22 cellular contexts compared by ENCODE assay signal in the genomic region with DNA sequence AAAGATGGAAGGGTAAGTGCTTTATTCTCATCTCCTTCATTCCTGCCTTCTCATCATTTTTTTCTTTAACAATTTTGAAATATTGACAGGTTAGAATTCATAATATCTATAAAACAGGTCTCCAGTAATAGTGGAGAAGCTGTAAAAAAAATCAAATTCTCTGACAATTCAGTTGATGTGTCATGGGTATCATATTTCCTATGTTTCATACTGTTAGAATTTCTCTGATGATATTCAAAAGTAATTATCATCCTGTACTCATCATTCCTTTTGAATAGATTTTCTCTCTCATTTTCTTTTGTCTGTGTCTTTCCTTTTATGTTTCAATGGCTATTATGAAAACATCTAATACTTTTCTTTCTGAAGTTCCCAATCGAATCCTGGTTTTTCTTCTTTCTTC.
"Had no signal": no experiment of that assay in that cellular context is flagged by ENCODE, and none has a peak within 500 bp of the region (broad histone marks: within the 10 kb centered on the region; RNA-seq: fewer than 3 reads in every experiment).

No MANE protein-coding gene starts in this region.

- H3K36me3 ChIP-seq: heart left ventricle, left ventricle myocardium inferior, transverse colon, uterus had no signal

- ATAC-seq: activated CD8-positive, alpha-beta memory T cell treated with anti-CD3 and anti-CD28 coated beads, Interleukin-2, amount 10 ng/mL, durations not matched to agents 7 days and 5 days; body of pancreas; gastroesophageal sphincter; heart left ventricle; WTC11 had no signal

- H3K27ac ChIP-seq: body of pancreas, gastroesophageal sphincter, heart left ventricle, left ventricle myocardium inferior, transverse colon, uterus had no signal

- DNase-seq: activated CD4-positive, alpha-beta memory T cell treated with anti-CD3 and anti-CD28 coated beads, Interleukin-2, amount 10 ng/mL, durations not matched to agents 7 days and 5 days; activated CD4-positive, alpha-beta T cell treated with anti-CD3 and anti-CD28 coated beads for 48 hours; activated CD8-positive, alpha-beta memory T cell treated with anti-CD3 and anti-CD28 coated beads, Interleukin-2, amount 10 ng/mL, durations not matched to agents 7 days and 5 days; activated naive CD4-positive, alpha-beta T cell treated with Interleukin-2 at 50 U/mL for 16 hours; body of pancreas; caudate nucleus; endodermal cell; heart left ventricle; kidney glomerular epithelial cell; left ventricle myocardium inferior; mammary epithelial cell; midbrain; nucleus accumbens; stimulated activated CD4-positive, alpha-beta T cell treated with anti-CD3 and anti-CD28 coated beads, Interleukin-12 subunit alpha, Interleukin-12 subunit beta, amount 100 ng/mL, for 4 hours; stimulated activated CD4-positive, alpha-beta T cell treated with anti-CD3 and anti-CD28 coated beads, Interleukin-1b, Interleukin-23, amount 100 ng/mL, for 48 hours; stimulated activated naive CD4-positive, alpha-beta T cell treated with Interleukin-2 at 50 U/mL for 16 hours; substantia nigra; transverse colon; uterus had no signal

- FAIRE-seq: colon had no signal

- H3K27me3 ChIP-seq: body of pancreas, gastroesophageal sphincter, heart left ventricle, transverse colon, uterus had no signal

- H3K9me3 ChIP-seq: body of pancreas, gastroesophageal sphincter, heart left ventricle, left ventricle myocardium inferior, transverse colon, uterus had no signal

- H3K4me1 ChIP-seq: body of pancreas, gastroesophageal sphincter, heart left ventricle, left ventricle myocardium inferior, transverse colon, uterus had no signal

- H3K4me3 ChIP-seq: body of pancreas, gastroesophageal sphincter, heart left ventricle, left ventricle myocardium inferior, transverse colon, uterus had no signal
